In genomic region chr1:39959651-39960333, GRCh38 we compare ENCODE assay signal across 13 cellular contexts. TPM values are rescaled to one million over a fixed set of nuclear protein-coding genes. Genes with fewer than 3 reads are reported as not detected.
A peak's percentile ranks its signal among the peaks of the same experiment; 100 is the strongest.
DNase-seq lines count a peak whose midpoint lies in the region; ATAC-seq and TF ChIP-seq lines count a peak whose summit lies in the region.
"Had no signal": no experiment of that assay in that cellular context is flagged by ENCODE, and none has a peak within 500 bp of the region (broad histone marks: within the 10 kb centered on the region; RNA-seq: fewer than 3 reads in every experiment).

No MANE protein-coding gene starts in this region.

- H3K9me3 Mint-ChIP-seq in activated CD8-positive, alpha-beta memory T cell treated with anti-CD3 and anti-CD28 coated beads, Interleukin-2, amount 10 ng/mL, durations not matched to agents 7 days and 5 days (ENCODE audit: low read depth) = no peaks in the 10 kb centered on the region
- H3K9me3 Mint-ChIP-seq: neural progenitor cell had no signal

- H3K4me3 Mint-ChIP-seq in activated CD8-positive, alpha-beta memory T cell treated with anti-CD3 and anti-CD28 coated beads, Interleukin-2, amount 10 ng/mL, durations not matched to agents 7 days and 5 days = no peak overlapping the region
- H3K4me3 Mint-ChIP-seq: neural progenitor cell had no signal

- no peaks in the 10 kb centered on the region for H3K79me2 ChIP-seq in OCI-LY1 (ENCODE audit: insufficient read depth, low read length)

- H3K27me3 ChIP-seq in OCI-LY1 (ENCODE audit: insufficient read depth, low read length) (no peaks in the 10 kb centered on the region), esophagus (ENCODE audit: control insufficient read depth in 1 of 2, insufficient read depth in 2 of 2, low read length in 2 of 2) (no peaks in the 10 kb centered on the region), transverse colon (no peaks in the 10 kb centered on the region)
- H3K27me3 ChIP-seq: MG63 had no signal

- peak overlapping the region; percentile 18 for H3K27ac Mint-ChIP-seq in activated CD8-positive, alpha-beta memory T cell treated with anti-CD3 and anti-CD28 coated beads, Interleukin-2, amount 10 ng/mL, durations not matched to agents 7 days and 5 days
- H3K27ac Mint-ChIP-seq: neural progenitor cell had no signal

- H3K9me2 ChIP-seq in OCI-LY1 (ENCODE audit: low read depth, low read length) = no peaks in the 10 kb centered on the region

- in situ Hi-C loops in transverse colon (cut with MboI; ENCODE audit: low pct_ligation_motif_present in 1 of 4, low pct_unique_long_range_greater_than_20kb in 1 of 4, low sequenced_read_pairs in 3 of 4) = no loop called here

- H3K36me3 Mint-ChIP-seq in activated CD8-positive, alpha-beta memory T cell treated with anti-CD3 and anti-CD28 coated beads, Interleukin-2, amount 10 ng/mL, durations not matched to agents 7 days and 5 days = peaks cover 2% of the 10 kb centered on the region

- H3F3A ChIP-seq in OCI-LY1 (ENCODE audit: insufficient read depth, low read length) = no peaks in the 10 kb centered on the region

- H3K4me3 ChIP-seq in OCI-LY1 (ENCODE audit: low read depth, low read length, poor library complexity, severe bottlenecking) (peak overlapping the region; percentile 35), esophagus (ENCODE audit: low read depth in 1 of 2, low read length in 2 of 2) (no peak overlapping the region), transverse colon (no peak overlapping the region)
- H3K4me3 ChIP-seq: MG63, neural progenitor cell, smooth muscle cell had no signal

- H3K36me3 ChIP-seq in OCI-LY1 (ENCODE audit: insufficient read depth, low read length) = no peaks in the 10 kb centered on the region
- peaks cover 0 to 15% of the 10 kb centered on the region in 2 donors for H3K36me3 ChIP-seq in esophagus (ENCODE audit: control insufficient read depth in 2 of 2, insufficient read depth in 2 of 2, low read length in 1 of 2)
- no peaks in the 10 kb centered on the region for H3K36me3 ChIP-seq in transverse colon
- H3K36me3 ChIP-seq: MG63, neural progenitor cell had no signal

- peak overlapping the region; percentile 61; the same call in 1 of the 2 replicates for H3K4me2 ChIP-seq in OCI-LY1 (ENCODE audit: low read length)
- H3K4me2 ChIP-seq: neural progenitor cell, smooth muscle cell had no signal

- intact Hi-C loops in transverse colon (cut with DNase I; ENCODE audit: low total_unique reads) = no loop called here

- ATAC-seq in activated CD8-positive, alpha-beta memory T cell treated with anti-CD3 and anti-CD28 coated beads, Interleukin-2, amount 10 ng/mL, durations not matched to agents 7 days and 5 days = no peak
- no peak for ATAC-seq in HG03097 (IDR thresholded peaks at IDR 0.05; ENCODE audit: low FRiP score, unreplicated experiment)
- ATAC-seq: SK-N-SH treated with all-trans-retinoic acid at 6 μM for 48 hours had no signal

- peaks cover 30% of the 10 kb centered on the region for H3K4me1 ChIP-seq in OCI-LY1 (ENCODE audit: insufficient read depth, low read length, severe bottlenecking)
- peaks cover 7 to 10% of the 10 kb centered on the region in 2 donors for H3K4me1 ChIP-seq in esophagus (ENCODE audit: control insufficient read depth in 2 of 2, insufficient read depth in 2 of 2, low read length in 1 of 2)
- H3K4me1 ChIP-seq in transverse colon = peaks cover 10 to 35% (median 32%) of the 10 kb centered on the region in 4 donors

- H3K9ac ChIP-seq in OCI-LY1 (ENCODE audit: low read length) = peak overlapping the region; percentile 71; the same call in 1 of the 2 replicates
- H3K9ac ChIP-seq: neural progenitor cell had no signal

- no peak for TF ChIP-seq EP300 in transverse colon (IDR thresholded peaks at IDR 0.05; ENCODE audit: low read depth)

- H3K9me3 ChIP-seq in OCI-LY1 (ENCODE audit: low read length) (no peaks in the 10 kb centered on the region), esophagus (ENCODE audit: control insufficient read depth in 2 of 2, insufficient read depth in 1 of 2, low read depth in 1 of 2, low read length in 1 of 2) (no peaks in the 10 kb centered on the region), transverse colon (no peaks in the 10 kb centered on the region)
- H3K9me3 ChIP-seq: MG63 had no signal

- no peak for DNase-seq in activated CD8-positive, alpha-beta memory T cell treated with anti-CD3 and anti-CD28 coated beads, Interleukin-2, amount 10 ng/mL, durations not matched to agents 7 days and 5 days
- DNase-seq in activated CD8-positive, alpha-beta memory T cell treated with anti-CD3 and anti-CD28 coated beads for 24 hours = no peak
- DNase-seq in transverse colon (no peak), NCI-H2227 treated with DMSO at 0.1 percent for 48 hours (lab: John Stamatoyannopoulos, UW) (no peak), kidney tubule cell (ENCODE audit: low spot score) (no peak)
- DNase-seq: MG63, NCI-H748 treated with DMSO at 0.1 percent for 48 hours had no signal

- no peak for TF ChIP-seq POLR2A in transverse colon (IDR thresholded peaks at IDR 0.05)

- TF ChIP-seq CTCF in OCI-LY1 (IDR thresholded peaks at IDR 0.05; ENCODE audit: low read length) (no peak), transverse colon (IDR thresholded peaks at IDR 0.05) (no peak)

- peaks cover 18% of the 10 kb centered on the region for H3K4me1 Mint-ChIP-seq in activated CD8-positive, alpha-beta memory T cell treated with anti-CD3 and anti-CD28 coated beads, Interleukin-2, amount 10 ng/mL, durations not matched to agents 7 days and 5 days

- whole genome bisulfite sequencing in esophagus, 2 donors = 51 to 66% methylated on average over 12 of the region's 12 CpGs
- WGBS in transverse colon (ENCODE audit: low coverage in 1 of 2), 2 donors = 87% methylated on average over 10 of the region's 12 CpGs; no CpG with 5 or more reads in 1 of the 2 donors

- no peak overlapping the region for H2AFZ ChIP-seq in OCI-LY1 (ENCODE audit: low read length)
- H2AFZ ChIP-seq: neural progenitor cell had no signal

- H4K20me1 ChIP-seq in OCI-LY1 (ENCODE audit: insufficient read depth, low read length) = no peaks in the 10 kb centered on the region

- H3K27me3 Mint-ChIP-seq in activated CD8-positive, alpha-beta memory T cell treated with anti-CD3 and anti-CD28 coated beads, Interleukin-2, amount 10 ng/mL, durations not matched to agents 7 days and 5 days = no peaks in the 10 kb centered on the region

- H3K27ac ChIP-seq in OCI-LY1 (ENCODE audit: low read depth, low read length, poor library complexity, severe bottlenecking) (peak overlapping the region; percentile 85), esophagus (ENCODE audit: low read depth in 2 of 2, low read length in 1 of 2) (peak overlapping the region; percentile 72 to 76), transverse colon (peak overlapping the region; percentile 35 to 69 (median 48))
- H3K27ac ChIP-seq: neural progenitor cell had no signal

- CTCF ChIA-PET in activated CD8-positive, alpha-beta memory T cell treated with anti-CD3 and anti-CD28 coated beads, Interleukin-2, amount 10 ng/mL, durations not matched to agents 7 days and 5 days (lab: Charles Lee) = interaction anchor here (2.6 to 6.0 kb wide), 2 partner anchors 13 to 40 kb away, joined by 7 to 28 read pairs; no protein-coding TSS in a partner anchor

RNA-seq across cellular contexts. Expression of gene MFSD2A, which starts 4.8 kb away (rescaled TPM):
- 1 to 10 TPM; 2.9 to 7.0 TPM for total RNA-seq in activated CD8-positive, alpha-beta memory T cell treated with anti-CD3 and anti-CD28 coated beads, Interleukin-2, amount 10 ng/mL, durations not matched to agents 7 days and 5 days
- 10 to 100 TPM; 14.5 to 30.4 TPM for polyA plus RNA-seq in esophagus
- 10 to 100 TPM in 3 of 4 donors, 1 to 10 TPM in 1; 2.0 to 79.3 (median 13.1) TPM for total RNA-seq in transverse colon

RNA-seq across cellular contexts. Expression of gene MYCL, which starts 58.1 kb away (rescaled TPM):
- under 1 TPM; 0.12 to 0.26 TPM for total RNA-seq in activated CD8-positive, alpha-beta memory T cell treated with anti-CD3 and anti-CD28 coated beads, Interleukin-2, amount 10 ng/mL, durations not matched to agents 7 days and 5 days
- polyA plus RNA-seq in esophagus = 1 to 10 TPM; 5.1 to 9.5 TPM
- 10 to 100 TPM; 14.2 to 27.3 (median 15.8) TPM for total RNA-seq in transverse colon

Comparison
In these comparisons a context has a peak if more than half of its experiments do, and no peak if none do; other contexts are left out.
1. RNA of gene MYCL, which starts 58.1 kb away (total RNA-seq): 14.2 to 27.3 TPM in transverse colon; 0.12 to 0.26 TPM in activated CD8-positive, alpha-beta memory T cell treated with anti-CD3 and anti-CD28 coated beads, Interleukin-2, amount 10 ng/mL, durations not matched to agents 7 days and 5 days; every median in the first group is over 10 times any median in the second.
2. Peak in every context shown above with its lines, with median percentiles within 50 percentile points of each other: H3K27ac ChIP-seq.